ENCODE assay signal across 9 cellular contexts in the genomic region with DNA sequence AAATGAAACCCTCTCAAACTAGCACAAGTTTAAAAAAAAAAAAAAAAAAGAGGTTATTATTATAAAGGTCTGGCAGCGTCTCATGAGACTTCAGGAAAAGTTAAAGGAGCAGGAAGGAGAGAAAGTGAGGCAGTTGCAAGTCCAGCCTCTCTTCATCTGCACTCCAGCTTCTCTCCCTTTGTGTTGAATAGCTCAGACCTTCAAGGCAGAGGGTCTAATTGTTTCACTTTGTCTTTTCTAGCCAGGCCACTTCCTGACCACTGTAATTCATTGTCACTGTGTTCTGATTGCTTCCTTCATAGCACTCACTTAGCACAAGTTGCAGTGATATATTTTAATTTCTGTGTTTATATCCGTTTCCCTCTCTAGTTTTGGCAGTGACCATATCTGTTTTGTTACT.
DNase-seq lines count a peak whose midpoint lies in the region; ATAC-seq and TF ChIP-seq lines count a peak whose summit lies in the region.
"Had no signal": no experiment of that assay in that cellular context is flagged by ENCODE, and none has a peak within 500 bp of the region (broad histone marks: within the 10 kb centered on the region; RNA-seq: fewer than 3 reads in every experiment).

No MANE protein-coding gene starts in this region.

- H3K36me3 ChIP-seq in esophagus squamous epithelium (peaks cover 0 to 12% (median 0%) of the 10 kb centered on the region in 3 donors), stomach (no peaks in the 10 kb centered on the region), thyroid gland (no peaks in the 10 kb centered on the region)

- H3K27me3 ChIP-seq in esophagus squamous epithelium (no peaks in the 10 kb centered on the region), stomach (no peaks in the 10 kb centered on the region), thyroid gland (no peaks in the 10 kb centered on the region)

- H3K4me1 ChIP-seq in esophagus squamous epithelium: peaks cover 0 to 45% (median 20%) of the 10 kb centered on the region in 3 donors
- H3K4me1 ChIP-seq in stomach: peaks cover 20 to 48% (median 33%) of the 10 kb centered on the region in 4 donors
- peaks cover 13 to 29% of the 10 kb centered on the region in 2 donors for H3K4me1 ChIP-seq in thyroid gland

- TF ChIP-seq CTCF in esophagus squamous epithelium (IDR thresholded peaks at IDR 0.05) (no peak), stomach (IDR thresholded peaks at IDR 0.05) (no peak), thyroid gland (IDR thresholded peaks at IDR 0.05) (no peak)

- peak overlapping the region; percentile 30 to 77 (median 45) for H3K27ac ChIP-seq in esophagus squamous epithelium
- peak overlapping the region; percentile 52 to 88 (median 78) for H3K27ac ChIP-seq in stomach
- peak overlapping the region in 1 of 3 donors; percentile 44 for H3K27ac ChIP-seq in thyroid gland

- no peak for TF ChIP-seq EP300 in stomach (IDR thresholded peaks at IDR 0.05)

- intact Hi-C loops in esophagus squamous epithelium (cut with DNase I): no loop called here
- intact Hi-C loops in stomach (cut with DNase I; ENCODE audit: low total_unique reads): no loop called here
- intact Hi-C loops in thyroid gland (cut with DNase I): no loop called here

- H3K9me3 ChIP-seq in esophagus squamous epithelium (no peaks in the 10 kb centered on the region), stomach (no peaks in the 10 kb centered on the region), thyroid gland (no peaks in the 10 kb centered on the region)

- no peak for TF ChIP-seq POLR2A in esophagus squamous epithelium (IDR thresholded peaks at IDR 0.05)
- no peak for TF ChIP-seq POLR2A in stomach (IDR thresholded peaks at IDR 0.05)
- TF ChIP-seq POLR2A in thyroid gland (IDR thresholded peaks at IDR 0.05): no peak

- H3K4me3 ChIP-seq in esophagus squamous epithelium: no peak overlapping the region
- H3K4me3 ChIP-seq in stomach: no peak overlapping the region
- H3K4me3 ChIP-seq in thyroid gland (replicated peaks in 1 of 3): no peak overlapping the region

- ATAC-seq in HG03045 (IDR thresholded peaks at IDR 0.05; ENCODE audit: unreplicated experiment): no peak

- 15% methylated on average over 2 of the region's 2 CpGs for WGBS in esophagus squamous epithelium, 2 donors
- WGBS in stomach, 5 donors: 15 to 31% (median 20%) methylated on average over 2 of the region's 2 CpGs
- WGBS in thyroid gland, 2 donors: 29 to 56% methylated on average over 2 of the region's 2 CpGs

- DNase-seq in NOMO-1 treated with DMSO at 0.1 percent for 48 hours (lab: John Stamatoyannopoulos, UW; ENCODE audit: unreplicated experiment) (peak; percentile 42), NOMO-1 treated with dmso at 0.1 percent for 144 hours (lab: John Stamatoyannopoulos, UW; ENCODE audit: unreplicated experiment) (no peak), M059J (ENCODE audit: low read depth) (peak; percentile 57), esophagus squamous epithelium (lab: John Stamatoyannopoulos, UW) (no peak), stomach (no peak), thyroid gland (no peak)
- DNase-seq in stimulated activated naive CD4-positive, alpha-beta T cell (lab: John Stamatoyannopoulos, UW): no peak
- DNase-seq: activated gamma-delta T cell treated with Interleukin-2 at 50 U/mL for 16 hours had no signal

Comparison
In these comparisons a context has a peak if more than half of its experiments do, and no peak if none do; other contexts are left out.
1. DNase-seq: peak in NOMO-1 treated with DMSO at 0.1 percent for 48 hours (single experiment) and M059J (single experiment); none in NOMO-1 treated with dmso at 0.1 percent for 144 hours (single experiment), esophagus squamous epithelium (single experiment), stomach (single experiment), thyroid gland (0 of 2) and stimulated activated naive CD4-positive, alpha-beta T cell (0 of 6).